Comparison of ENCODE assay signal across 17 cellular contexts in the genomic region with DNA sequence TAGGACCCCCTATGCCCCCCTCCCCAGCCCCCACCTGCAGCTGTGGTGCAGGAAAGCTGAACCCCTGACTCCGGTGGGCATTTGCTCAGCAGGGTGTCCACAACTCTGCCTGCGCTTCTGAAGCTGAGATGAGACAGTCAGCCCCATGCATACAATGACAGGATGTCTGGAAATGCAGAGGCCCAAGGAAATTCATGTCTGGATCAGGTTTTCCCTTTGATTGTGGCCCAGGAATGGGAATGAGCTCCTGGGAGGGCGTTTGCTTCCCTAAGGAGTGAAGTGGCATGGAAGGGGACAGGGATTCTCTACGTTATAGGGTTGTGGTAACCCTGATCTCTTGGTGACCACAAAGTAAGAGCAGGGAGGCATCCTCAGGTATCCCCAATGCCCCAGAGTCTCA. TPM values are rescaled to one million over a fixed set of nuclear protein-coding genes. Genes with fewer than 3 reads are reported as not detected.
"Had no signal": no experiment of that assay in that cellular context is flagged by ENCODE, and none has a peak within 500 bp of the region (broad histone marks: within the 10 kb centered on the region; RNA-seq: fewer than 3 reads in every experiment).

No MANE protein-coding gene starts in this region.

RNA-seq across cellular contexts. Expression of gene C22orf42, which starts 22.2 kb away (rescaled TPM):
- total RNA-seq: endothelial cell of umbilical vein; hepatocyte; kidney epithelial cell; left colon; liver; lung microvascular endothelial cell; mesenteric fat pad; naive thymus-derived CD4-positive, alpha-beta T cell; osteoblast; pulmonary artery endothelial cell; sciatic nerve; skeletal muscle tissue; spleen; stomach; thoracic aorta; transverse colon; ureter had no signal
- polyA plus RNA-seq: endothelial cell of umbilical vein; hepatocyte; liver; naive thymus-derived CD4-positive, alpha-beta T cell; spleen had no signal
